In genomic region chr22:39908121-39908520, GRCh38 we compare ENCODE assay signal across 22 cellular contexts. TPM values are rescaled to one million over a fixed set of nuclear protein-coding genes. Genes with fewer than 3 reads are reported as not detected.
DNase-seq lines count a peak whose midpoint lies in the region; ATAC-seq and TF ChIP-seq lines count a peak whose summit lies in the region.
"Had no signal": no experiment of that assay in that cellular context is flagged by ENCODE, and none has a peak within 500 bp of the region (broad histone marks: within the 10 kb centered on the region; RNA-seq: fewer than 3 reads in every experiment).

No MANE protein-coding gene starts in this region.

- H3K4me3 ChIP-seq in effector memory CD4-positive, alpha-beta T cell (ENCODE audit: insufficient read depth, low read depth, low read length, poor library complexity, severe bottlenecking) = peak overlapping the region; percentile 65
- no peak overlapping the region for H3K4me3 ChIP-seq in MG63
- no peak overlapping the region for H3K4me3 ChIP-seq in GM23338
- H3K4me3 ChIP-seq: psoas muscle, testis had no signal

- DNase-seq in activated T-cell treated with anti-CD3 and anti-CD28 coated beads, Interleukin-2, amount 50 U/mL, for 24 hours = no peak
- DNase-seq in activated T-cell treated with anti-CD3 and anti-CD28 coated beads, Interleukin-2, amount 50 U/mL, for 1 hour = no peak
- no peak for DNase-seq in activated CD4-positive, alpha-beta memory T cell treated with anti-CD3 and anti-CD28 coated beads for 36 hours
- DNase-seq in effector memory CD4-positive, alpha-beta T cell = no peak
- peak in 1 of 2 donors; percentile 58 for DNase-seq in stimulated activated effector memory CD8-positive, alpha-beta T cell treated with anti-CD3 and anti-CD28 coated beads, Interleukin-12 subunit alpha, Interleukin-12 subunit beta, amount 100 ng/mL, for 72 hours (ENCODE audit: low spot score in 2 of 2)
- DNase-seq in MG63 (no peak), GM23338 (ENCODE audit: low spot score) (no peak)
- DNase-seq: ACHN; activated effector memory CD4-positive, alpha-beta T cell treated with Interleukin-2 at 50 U/mL for 16 hours; DMS53; glutamatergic neuron; H9; left colon; MV-4-11; NCI-H187 treated with DMSO at 0.1 percent for 48 hours; NCI-H446; psoas muscle; SK-N-SH; testis had no signal

- no peaks in the 10 kb centered on the region for H4K20me1 ChIP-seq in GM23338 (replicated peaks; ENCODE audit: insufficient read depth)

- peak overlapping the region; percentile 97 for H3K27ac Mint-ChIP-seq in activated T-cell treated with anti-CD3 and anti-CD28 coated beads, Interleukin-2, amount 50 U/mL, for 24 hours
- peak overlapping the region; percentile 93 for H3K27ac Mint-ChIP-seq in activated CD4-positive, alpha-beta memory T cell treated with anti-CD3 and anti-CD28 coated beads for 36 hours
- H3K27ac Mint-ChIP-seq in stimulated activated effector memory CD8-positive, alpha-beta T cell treated with anti-CD3 and anti-CD28 coated beads, Interleukin-12 subunit alpha, Interleukin-12 subunit beta, amount 100 ng/mL, for 72 hours = peak overlapping the region; percentile 97
- no peak overlapping the region for H3K27ac Mint-ChIP-seq in GM23338
- H3K27ac Mint-ChIP-seq: H9 had no signal

- peak overlapping the region; percentile 77 for H3K4me3 Mint-ChIP-seq in activated T-cell treated with anti-CD3 and anti-CD28 coated beads, Interleukin-2, amount 50 U/mL, for 24 hours
- H3K4me3 Mint-ChIP-seq in activated CD4-positive, alpha-beta memory T cell treated with anti-CD3 and anti-CD28 coated beads for 36 hours = peak overlapping the region; percentile 83
- peak overlapping the region; percentile 72 for H3K4me3 Mint-ChIP-seq in stimulated activated effector memory CD8-positive, alpha-beta T cell treated with anti-CD3 and anti-CD28 coated beads, Interleukin-12 subunit alpha, Interleukin-12 subunit beta, amount 100 ng/mL, for 72 hours
- H3K4me3 Mint-ChIP-seq in GM23338 = no peak overlapping the region
- H3K4me3 Mint-ChIP-seq: H9 had no signal

- no peak overlapping the region for H2AFZ ChIP-seq in GM23338

- H3K4me1 Mint-ChIP-seq in activated T-cell treated with anti-CD3 and anti-CD28 coated beads, Interleukin-2, amount 50 U/mL, for 24 hours (ENCODE audit: low read depth) = peaks cover 83% of the 10 kb centered on the region
- H3K4me1 Mint-ChIP-seq in activated CD4-positive, alpha-beta memory T cell treated with anti-CD3 and anti-CD28 coated beads for 36 hours (ENCODE audit: low read depth) = peaks cover 52% of the 10 kb centered on the region
- peaks cover 67% of the 10 kb centered on the region for H3K4me1 Mint-ChIP-seq in stimulated activated effector memory CD8-positive, alpha-beta T cell treated with anti-CD3 and anti-CD28 coated beads, Interleukin-12 subunit alpha, Interleukin-12 subunit beta, amount 100 ng/mL, for 72 hours
- H3K4me1 Mint-ChIP-seq in GM23338 = peaks cover 16% of the 10 kb centered on the region; the same call in 2 of the 3 replicates

- no peaks in the 10 kb centered on the region for H3K9me3 ChIP-seq in effector memory CD4-positive, alpha-beta T cell (ENCODE audit: control insufficient read depth, low read length)
- H3K9me3 ChIP-seq in MG63 = no peaks in the 10 kb centered on the region
- H3K9me3 ChIP-seq: psoas muscle, SK-N-SH, testis had no signal

- H3K36me3 Mint-ChIP-seq in activated T-cell treated with anti-CD3 and anti-CD28 coated beads, Interleukin-2, amount 50 U/mL, for 24 hours (ENCODE audit: low read depth) = peaks cover 12% of the 10 kb centered on the region
- H3K36me3 Mint-ChIP-seq in activated CD4-positive, alpha-beta memory T cell treated with anti-CD3 and anti-CD28 coated beads for 36 hours = peaks cover 1% of the 10 kb centered on the region
- H3K36me3 Mint-ChIP-seq in stimulated activated effector memory CD8-positive, alpha-beta T cell treated with anti-CD3 and anti-CD28 coated beads, Interleukin-12 subunit alpha, Interleukin-12 subunit beta, amount 100 ng/mL, for 72 hours = peaks cover 35% of the 10 kb centered on the region
- no peaks in the 10 kb centered on the region for H3K36me3 Mint-ChIP-seq in GM23338 (ENCODE audit: low read depth)

- H3K79me2 ChIP-seq in GM23338 (replicated peaks; ENCODE audit: insufficient read depth) = no peaks in the 10 kb centered on the region

- H3K4me1 ChIP-seq in effector memory CD4-positive, alpha-beta T cell (ENCODE audit: control insufficient read depth, insufficient read depth, low read length, poor library complexity, severe bottlenecking) = peaks cover 55% of the 10 kb centered on the region
- peaks cover 6% of the 10 kb centered on the region; the same call in 1 of the 2 replicates for H3K4me1 ChIP-seq in GM23338 (ENCODE audit: insufficient read depth)
- H3K4me1 ChIP-seq: psoas muscle, testis had no signal

- peaks cover 3% of the 10 kb centered on the region for H3K9me3 Mint-ChIP-seq in activated T-cell treated with anti-CD3 and anti-CD28 coated beads, Interleukin-2, amount 50 U/mL, for 24 hours
- H3K9me3 Mint-ChIP-seq in activated CD4-positive, alpha-beta memory T cell treated with anti-CD3 and anti-CD28 coated beads for 36 hours = no peaks in the 10 kb centered on the region
- H3K9me3 Mint-ChIP-seq in stimulated activated effector memory CD8-positive, alpha-beta T cell treated with anti-CD3 and anti-CD28 coated beads, Interleukin-12 subunit alpha, Interleukin-12 subunit beta, amount 100 ng/mL, for 72 hours = no peaks in the 10 kb centered on the region
- H3K9me3 Mint-ChIP-seq in GM23338 = no peaks in the 10 kb centered on the region
- H3K9me3 Mint-ChIP-seq: H9 had no signal

- no peaks in the 10 kb centered on the region for H3F3A ChIP-seq in GM23338 (replicated peaks; ENCODE audit: low read depth)

- no peaks in the 10 kb centered on the region for H3K9me2 ChIP-seq in GM23338 (ENCODE audit: insufficient read depth)
- H3K9me2 ChIP-seq: SK-N-SH had no signal

- peak; percentile 29 for ATAC-seq in stimulated activated effector memory CD8-positive, alpha-beta T cell treated with anti-CD3 and anti-CD28 coated beads, Interleukin-12 subunit alpha, Interleukin-12 subunit beta, amount 100 ng/mL, for 72 hours
- no peak for ATAC-seq in GM23338
- no peak for ATAC-seq in GM19023 (IDR thresholded peaks at IDR 0.05; ENCODE audit: unreplicated experiment)
- ATAC-seq: left colon, psoas muscle had no signal

- POLR2A ChIA-PET in activated CD4-positive, alpha-beta memory T cell treated with anti-CD3 and anti-CD28 coated beads for 36 hours (lab: Charles Lee) = interaction anchor here (1.2 to 16.5 kb wide), 4 partner anchors 9 to 68 kb away, joined by 4 to 219 read pairs (median 20); no protein-coding TSS in a partner anchor

- CTCF ChIA-PET in activated CD4-positive, alpha-beta memory T cell treated with anti-CD3 and anti-CD28 coated beads for 36 hours (lab: Charles Lee) = interaction anchor here (1.0 to 2.8 kb wide), 8 partner anchors 9 to 379 kb away, joined by 3 to 17 read pairs (median 6); no protein-coding TSS in a partner anchor

- H3K4me2 ChIP-seq in GM23338 = no peak overlapping the region
- H3K4me2 ChIP-seq: SK-N-SH had no signal

- no peaks in the 10 kb centered on the region for H3K36me3 ChIP-seq in effector memory CD4-positive, alpha-beta T cell (ENCODE audit: control insufficient read depth, insufficient read depth, low read length)
- no peaks in the 10 kb centered on the region for H3K36me3 ChIP-seq in MG63
- no peaks in the 10 kb centered on the region for H3K36me3 ChIP-seq in GM23338 (ENCODE audit: insufficient read depth)

- H3K27me3 Mint-ChIP-seq in activated T-cell treated with anti-CD3 and anti-CD28 coated beads, Interleukin-2, amount 50 U/mL, for 24 hours = no peaks in the 10 kb centered on the region
- no peaks in the 10 kb centered on the region for H3K27me3 Mint-ChIP-seq in activated CD4-positive, alpha-beta memory T cell treated with anti-CD3 and anti-CD28 coated beads for 36 hours
- H3K27me3 Mint-ChIP-seq in GM23338 (ENCODE audit: insufficient read depth, low read depth, poor library complexity) = peaks cover 4% of the 10 kb centered on the region

- no peak for TF ChIP-seq CTCF in GM23338 (conservative IDR thresholded peaks at IDR 0.05; ENCODE audit: low read depth in 2 of 2)

- peak overlapping the region; percentile 81 for H3K27ac ChIP-seq in effector memory CD4-positive, alpha-beta T cell (ENCODE audit: insufficient read depth, low read length, poor library complexity, severe bottlenecking)
- H3K27ac ChIP-seq in GM23338 (ENCODE audit: low read depth) = no peak overlapping the region
- H3K27ac ChIP-seq: psoas muscle, testis had no signal

- intact Hi-C loops in activated CD4-positive, alpha-beta memory T cell treated with anti-CD3 and anti-CD28 coated beads for 36 hours (cut with micrococcal nuclease) = loop anchor here (10.0 kb wide), 1 partner anchor 593 kb away; the partner anchor contains the start of gene RPL3

- no peaks in the 10 kb centered on the region for H3K27me3 ChIP-seq in effector memory CD4-positive, alpha-beta T cell (replicated peaks; ENCODE audit: control insufficient read depth, insufficient read depth, low read length, poor library complexity, severe bottlenecking)
- H3K27me3 ChIP-seq in MG63 = no peaks in the 10 kb centered on the region; the same call in 1 of the 2 replicates
- no peaks in the 10 kb centered on the region for H3K27me3 ChIP-seq in GM23338 (ENCODE audit: insufficient read depth)
- H3K27me3 ChIP-seq: testis had no signal

RNA-seq across cellular contexts. Expression of gene GRAP2, which starts 7.2 kb away (rescaled TPM):
- 10 to 100 TPM; 37.7 to 38.1 TPM for total RNA-seq in activated CD4-positive, alpha-beta memory T cell treated with anti-CD3 and anti-CD28 coated beads for 36 hours
- not detected in 2 replicates for total RNA-seq in MG63 (2014; rRNA removed; shearing (Covaris generic); ENCODE audit: low replicate concordance)
- total RNA-seq in GM23338 (2014; rRNA removed; shearing (Covaris generic)) = 0.42 TPM in 1 of 2 replicates, not detected in the other
- polyA plus RNA-seq in GM23338 (2016; fragmentation: Nextera tagmentation; extraction: Ambion mirVana) = not detected in 2 replicates
- total RNA-seq: chondrocyte, fibroblast of lung, H9 had no signal
- polyA plus RNA-seq: fibroblast of lung had no signal

RNA-seq across cellular contexts. Expression of gene ENTHD1, which starts 14.6 kb away (rescaled TPM):
- under 1 TPM; 0.41 to 0.95 TPM for total RNA-seq in activated CD4-positive, alpha-beta memory T cell treated with anti-CD3 and anti-CD28 coated beads for 36 hours
- not detected in 2 replicates for total RNA-seq in MG63 (2014; rRNA removed; shearing (Covaris generic); ENCODE audit: low replicate concordance)
- total RNA-seq in GM23338 (2014; rRNA removed; shearing (Covaris generic)) = not detected in 2 replicates
- not detected in 2 replicates for polyA plus RNA-seq in GM23338 (2016; fragmentation: Nextera tagmentation; extraction: Ambion mirVana)
- total RNA-seq: chondrocyte, fibroblast of lung, H9, left colon, psoas muscle had no signal
- polyA plus RNA-seq: fibroblast of lung, psoas muscle, SK-N-SH had no signal

RNA-seq across cellular contexts. Expression of gene TMA7B, which starts 52.1 kb away (rescaled TPM):
- 1 to 10 TPM in 1 of 2 experiments, under 1 TPM in 1; 0.86 to 1.1 TPM for total RNA-seq in activated CD4-positive, alpha-beta memory T cell treated with anti-CD3 and anti-CD28 coated beads for 36 hours
- not detected in 2 replicates for total RNA-seq in MG63 (2014; rRNA removed; shearing (Covaris generic); ENCODE audit: low replicate concordance)
- not detected in 2 replicates for total RNA-seq in GM23338 (2014; rRNA removed; shearing (Covaris generic))
- polyA plus RNA-seq in GM23338 (2016; fragmentation: Nextera tagmentation; extraction: Ambion mirVana) = not detected in 2 replicates
- total RNA-seq: chondrocyte, fibroblast of lung, H9, left colon, psoas muscle had no signal
- polyA plus RNA-seq: fibroblast of lung, psoas muscle, SK-N-SH had no signal

Comparison
In these comparisons a context has a peak if more than half of its experiments do, and no peak if none do; other contexts are left out.
1. RNA of gene GRAP2, which starts 7.2 kb away (total RNA-seq): 37.7 to 38.1 TPM in activated CD4-positive, alpha-beta memory T cell treated with anti-CD3 and anti-CD28 coated beads for 36 hours; 0.42 TPM in GM23338 and not detected in MG63; every median in the first group is over 10 times any median in the second.